Comparison of ENCODE assay signal across 14 cellular contexts in the genomic region with DNA sequence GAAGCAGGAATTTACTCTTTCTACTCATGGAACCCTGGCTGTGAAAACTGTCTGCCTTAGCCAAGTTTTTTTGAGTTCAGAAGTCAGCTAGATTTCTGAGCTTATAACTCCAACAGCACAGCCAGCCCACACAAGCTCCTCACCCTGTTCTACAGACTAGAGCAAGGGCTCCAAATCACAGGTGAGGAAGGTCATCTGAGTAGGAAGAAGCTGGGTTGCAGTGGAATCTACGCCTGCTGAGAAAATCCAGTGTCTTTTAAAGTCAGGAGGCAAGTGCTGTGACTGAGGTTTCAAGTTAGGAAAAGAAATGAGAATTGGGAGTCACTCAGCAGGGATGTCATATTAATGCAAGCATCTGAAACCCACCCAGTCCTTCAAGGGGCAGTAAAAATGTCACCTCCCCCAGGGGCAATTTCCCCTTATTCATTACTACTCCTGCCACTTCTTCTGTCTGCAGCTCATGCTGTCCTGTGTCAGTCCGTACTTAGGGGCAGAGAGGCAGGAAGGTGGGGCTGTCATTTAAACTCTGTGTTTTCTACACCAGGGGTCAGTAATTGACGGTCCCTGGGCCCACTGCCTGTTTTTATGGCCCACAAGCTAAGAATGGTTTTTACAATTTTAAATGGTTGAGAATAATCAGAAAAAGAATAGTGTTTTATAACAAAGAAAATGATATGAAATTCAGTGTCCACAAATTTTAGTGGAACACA.
DNase-seq lines count a peak whose midpoint lies in the region; ATAC-seq, FAIRE-seq and TF ChIP-seq lines count a peak whose summit lies in the region.
"Had no signal": no experiment of that assay in that cellular context is flagged by ENCODE, and none has a peak within 500 bp of the region (broad histone marks: within the 10 kb centered on the region; RNA-seq: fewer than 3 reads in every experiment).

No MANE protein-coding gene starts in this region.

- no peak overlapping the region for H4K8ac ChIP-seq in mesendoderm (ENCODE audit: low read depth, low read length)

- no peak overlapping the region for H3K4ac ChIP-seq in mesendoderm (ENCODE audit: low read depth, low read length)

- no peak overlapping the region for H2AFZ ChIP-seq in GM12878 (ENCODE audit: control insufficient read depth, low read depth, low read length)

- H2BK5ac ChIP-seq in mesendoderm (ENCODE audit: low read length) = no peak overlapping the region

- in situ Hi-C loops in GM12878 (cut with MboI) = no loop called here

- CTCF ChIA-PET in GM12878 (lab: Yijun Ruan, JAX) = interaction anchor here (1.8 kb wide), 1 partner anchor 13 kb away, joined by 5 read pairs; no protein-coding TSS in a partner anchor

- peak overlapping the region; percentile 22 for H3K18ac ChIP-seq in mesendoderm (ENCODE audit: low read length)

- peaks cover 11% of the 10 kb centered on the region for H3K4me1 ChIP-seq in HUES48 (ENCODE audit: control insufficient read depth, insufficient read depth, low read length)
- H3K4me1 ChIP-seq in GM12878 (ENCODE audit: control insufficient read depth, insufficient read depth, low read length) = no peaks in the 10 kb centered on the region
- peaks cover 1% of the 10 kb centered on the region for H3K4me1 ChIP-seq in mesendoderm (ENCODE audit: control insufficient read depth, low read depth, low read length)

- no peaks in the 10 kb centered on the region for H3K79me1 ChIP-seq in mesendoderm (ENCODE audit: low read length)

- H3K9me3 ChIP-seq in HUES48 (ENCODE audit: control insufficient read depth, insufficient read depth, low read length) (no peaks in the 10 kb centered on the region), GM12878 (replicated peaks; ENCODE audit: control insufficient read depth, insufficient read depth, low read length) (no peaks in the 10 kb centered on the region)

- H3K4me2 ChIP-seq in GM12878 (ENCODE audit: control insufficient read depth, insufficient read depth) (no peak overlapping the region), mesendoderm (ENCODE audit: low read length) (no peak overlapping the region)

- intact Hi-C loops in GM12878 (cut with micrococcal nuclease; ENCODE audit: unreplicated experiment) = no loop called here

- SMC1A ChIA-PET in GM12878 (lab: Charles Lee; ENCODE audit: uncharacterized antibody, unreplicated experiment) = interaction anchor here (0.6 kb wide), 1 partner anchor 270 kb away, joined by 4 read pairs; no protein-coding TSS in a partner anchor

- DNase-seq in ELF-1 (ENCODE audit: low read depth, low spot score) = peak; percentile 42
- DNase-seq in GM12878 (ENCODE audit: low read depth, low spot score) = no peak
- DNase-seq in mesendoderm = peak; percentile 25
- no peak for DNase-seq in NAMALWA (ENCODE audit: low spot score)
- DNase-seq in HTR-8/SVneo (ENCODE audit: insufficient read length, low spot score) = no peak
- DNase-seq: DMS79 treated with DMSO at 0.1 percent for 48 hours, GOT3, HFFc6, NCI-H1417, NCI-H187 treated with DMSO at 0.1 percent for 48 hours, NCI-H526 had no signal

- H2BK15ac ChIP-seq in mesendoderm (replicated peaks; ENCODE audit: low read depth) = no peak overlapping the region

- H3K9ac ChIP-seq in HUES48 (ENCODE audit: low read depth, low read length) (no peak overlapping the region), GM12878 (ENCODE audit: control insufficient read depth, insufficient read depth, low read length) (no peak overlapping the region), mesendoderm (ENCODE audit: low read length) (no peak overlapping the region)

- RAD21 ChIA-PET in GM12878 (lab: Charles Lee; ENCODE audit: unreplicated experiment) = no interaction called here

- no TSS peak for BruUV-seq in GM12878 (replicated peaks; lab: Mats Ljungman, UMichigan)

- peak overlapping the region; percentile 24 for H3K27ac ChIP-seq in HUES48 (ENCODE audit: low read depth, low read length)
- H3K27ac ChIP-seq in GM12878 (ENCODE audit: control insufficient read depth, insufficient read depth) = no peak overlapping the region
- H3K27ac ChIP-seq in mesendoderm (ENCODE audit: low read depth, low read length) = no peak overlapping the region

- POLR2A ChIA-PET in GM12878 (lab: Charles Lee) = no interaction called here

- H3K23ac ChIP-seq in mesendoderm (ENCODE audit: low read length) = no peak overlapping the region

- ATAC-seq in GM12878 (no peak), GM21619 (IDR thresholded peaks at IDR 0.05; ENCODE audit: unreplicated experiment) (no peak), GM18868 (IDR thresholded peaks at IDR 0.05; ENCODE audit: unreplicated experiment) (no peak)

- no peak overlapping the region for H2BK120ac ChIP-seq in mesendoderm (ENCODE audit: low read depth, low read length)

- H4K5ac ChIP-seq in mesendoderm (ENCODE audit: low read length) = no peak overlapping the region

- TF ChIP-seq POLR2A in GM12878 (IDR thresholded peaks at IDR 0.05; ENCODE audit: low read depth, low read length) = no peak

- H3K4me3 ChIP-seq in HUES48 (ENCODE audit: low read depth, low read length) = no peak overlapping the region
- H3K4me3 ChIP-seq in GM12878 = no peak overlapping the region
- no peak overlapping the region for H3K4me3 ChIP-seq in mesendoderm (ENCODE audit: low read length)

- no peak for TF ChIP-seq EP300 in GM12878 (IDR thresholded peaks at IDR 0.05; ENCODE audit: borderline replicate concordance in 1 of 2, control insufficient read depth in 1 of 2, low read depth in 2 of 2, low read length in 2 of 2)

- no peaks in the 10 kb centered on the region for H4K20me1 ChIP-seq in GM12878 (ENCODE audit: control insufficient read depth, insufficient read depth)

- no peak overlapping the region for H2AK5ac ChIP-seq in mesendoderm (ENCODE audit: low read length)

- H3K56ac ChIP-seq in mesendoderm (ENCODE audit: low read length) = no peak overlapping the region

- 15% methylated on average over 3 of the region's 3 CpGs for WGBS in GM12878 (ENCODE audit: insufficient coverage, insufficient replicate concordance, low lambda C conversion rate, missing lambda C conversion rate)
- WGBS in mesendoderm (ENCODE audit: extremely low coverage, insufficient coverage, low lambda C conversion rate) = no CpG with 5 or more reads among the region's 3 CpGs

- FAIRE-seq in GM12878 (lab: Jason Lieb, UNC) = no peak
- no peak for FAIRE-seq in HTR-8/SVneo (lab: Jason Lieb, UNC)

- TF ChIP-seq RAD21 in GM12878 (IDR thresholded peaks at IDR 0.05; ENCODE audit: insufficient read depth, low read depth, low read length) = peak; percentile 28; the same call in 1 of the 2 replicates

- no peaks in the 10 kb centered on the region for H3K27me3 ChIP-seq in HUES48 (ENCODE audit: control insufficient read depth, insufficient read depth, low read length)
- no peaks in the 10 kb centered on the region; a peak in 1 of 4 replicates for H3K27me3 ChIP-seq in GM12878 (replicated peaks in 1 of 2; ENCODE audit: control insufficient read depth in 2 of 2, insufficient read depth in 2 of 2, low read length in 1 of 2)
- no peaks in the 10 kb centered on the region for H3K27me3 ChIP-seq in mesendoderm (ENCODE audit: insufficient read depth, low read length, poor library complexity)

- H3K36me3 ChIP-seq in HUES48 (ENCODE audit: control insufficient read depth, insufficient read depth, low read length) (no peaks in the 10 kb centered on the region), GM12878 (ENCODE audit: control insufficient read depth in 2 of 2, insufficient read depth in 2 of 2, low read length in 1 of 2) (no peaks in the 10 kb centered on the region), mesendoderm (ENCODE audit: control insufficient read depth, insufficient read depth, low read length) (no peaks in the 10 kb centered on the region)

- no peaks in the 10 kb centered on the region for H3K79me2 ChIP-seq in GM12878 (ENCODE audit: control insufficient read depth, insufficient read depth, low read length)
- H3K79me2 ChIP-seq in mesendoderm (ENCODE audit: control insufficient read depth, insufficient read depth, low read length) = no peaks in the 10 kb centered on the region

- 0 out of 6 replicates have a peak, but pooled peaks of 1 of the 3 experiments have one; percentile 2 for TF ChIP-seq CTCF in GM12878 (IDR thresholded peaks at IDR 0.05 in 2 of 3, conservative IDR thresholded peaks at IDR 0.05 in 1 of 3; ENCODE audit: control insufficient read depth in 2 of 3, extremely low read depth in 1 of 3, insufficient read depth in 1 of 3, low read depth in 3 of 3, low read length in 3 of 3)

TF ChIP-seq in GM12878, 131 proteins besides CTCF, POLR2A, EP300 and RAD21 (continues in another document):
- no peak for TF ChIP-seq NKRF (conservative IDR thresholded peaks at IDR 0.05)
- TF ChIP-seq ZNF207 (IDR thresholded peaks at IDR 0.05; ENCODE audit: borderline replicate concordance) = no peak

Comparison
In these comparisons a context has a peak if more than half of its experiments do, and no peak if none do; other contexts are left out.
1. DNase-seq: peak in ELF-1 (single experiment) and mesendoderm (single experiment); none in GM12878 (single experiment), NAMALWA (single experiment) and HTR-8/SVneo (single experiment).